10 cellular contexts compared by ENCODE assay signal in genomic region chr10:43369921-43370320, GRCh38. TPM values are rescaled to one million over a fixed set of nuclear protein-coding genes. Genes with fewer than 3 reads are reported as not detected.
"Had no signal": no experiment of that assay in that cellular context is flagged by ENCODE, and none has a peak within 500 bp of the region (broad histone marks: within the 10 kb centered on the region; RNA-seq: fewer than 3 reads in every experiment).

No MANE protein-coding gene starts in this region.

- H3K9me3 Mint-ChIP-seq: GM23338, H9, IgD-negative memory B cell had no signal

- FAIRE-seq: H1, H54, HepG2 had no signal

- H3K4me3 Mint-ChIP-seq: GM23338, H9, IgD-negative memory B cell had no signal

- DNase-seq: H9, HCEC 1CT, KBM-7 had no signal

- H3K36me3 Mint-ChIP-seq: IgD-negative memory B cell had no signal

- H3K27me3 Mint-ChIP-seq: IgD-negative memory B cell had no signal

- H3K27ac Mint-ChIP-seq: GM23338, H9, IgD-negative memory B cell had no signal

- H3K27ac ChIP-seq: HL-60 had no signal

- ATAC-seq: GM23338, HepG2 had no signal

- H3K4me3 ChIP-seq: GM23338 had no signal

RNA-seq across cellular contexts. Expression of gene FXYD4, which starts 1.5 kb away (rescaled TPM):
- total RNA-seq: GM23338, H1, H9, HepG2, HT1080 had no signal
- polyA plus RNA-seq: GM23338, H1, HepG2, IgD-negative memory B cell had no signal
